ENCODE assay signal across 1 cellular context in the genomic region with DNA sequence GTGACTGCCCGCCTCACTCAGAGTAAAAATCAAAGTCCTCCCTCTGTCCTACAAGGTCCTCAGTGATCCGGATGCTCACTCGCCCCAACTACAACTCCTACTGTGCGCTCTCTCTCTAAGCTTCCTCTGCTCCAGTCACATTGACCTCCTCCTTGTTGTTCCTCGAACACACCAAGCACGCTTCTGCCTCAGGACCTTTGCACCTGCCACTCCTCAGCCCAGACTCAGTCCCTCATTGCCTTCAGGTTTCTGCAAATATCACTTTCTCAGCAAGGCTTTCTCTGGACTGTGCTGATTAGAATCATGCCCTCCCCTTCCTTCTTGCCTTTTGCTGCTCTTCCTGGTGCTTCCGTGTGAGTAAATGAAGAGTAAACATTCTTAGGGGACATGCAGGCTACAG.
TF ChIP-seq lines count a peak whose summit lies in the region.

No MANE protein-coding gene starts in this region.

TF ChIP-seq in HepG2, 621 proteins besides CTCF, POLR2A, EP300 and RAD21 (continued from another document):
- TF ChIP-seq, protein P1, sequence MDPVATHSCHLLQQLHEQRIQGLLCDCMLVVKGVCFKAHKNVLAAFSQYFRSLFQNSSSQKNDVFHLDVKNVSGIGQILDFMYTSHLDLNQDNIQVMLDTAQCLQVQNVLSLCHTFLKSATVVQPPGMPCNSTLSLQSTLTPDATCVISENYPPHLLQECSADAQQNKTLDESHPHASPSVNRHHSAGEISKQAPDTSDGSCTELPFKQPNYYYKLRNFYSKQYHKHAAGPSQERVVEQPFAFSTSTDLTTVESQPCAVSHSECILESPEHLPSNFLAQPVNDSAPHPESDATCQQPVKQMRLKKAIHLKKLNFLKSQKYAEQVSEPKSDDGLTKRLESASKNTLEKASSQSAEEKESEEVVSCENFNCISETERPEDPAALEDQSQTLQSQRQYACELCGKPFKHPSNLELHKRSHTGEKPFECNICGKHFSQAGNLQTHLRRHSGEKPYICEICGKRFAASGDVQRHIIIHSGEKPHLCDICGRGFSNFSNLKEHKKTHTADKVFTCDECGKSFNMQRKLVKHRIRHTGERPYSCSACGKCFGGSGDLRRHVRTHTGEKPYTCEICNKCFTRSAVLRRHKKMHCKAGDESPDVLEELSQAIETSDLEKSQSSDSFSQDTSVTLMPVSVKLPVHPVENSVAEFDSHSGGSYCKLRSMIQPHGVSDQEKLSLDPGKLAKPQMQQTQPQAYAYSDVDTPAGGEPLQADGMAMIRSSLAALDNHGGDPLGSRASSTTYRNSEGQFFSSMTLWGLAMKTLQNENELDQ (CRISPR knock-in tag; IDR thresholded peaks at IDR 0.05; ENCODE audit: borderline replicate concordance) = no peak
- TF ChIP-seq ZNF496 (CRISPR knock-in tag; IDR thresholded peaks at IDR 0.05; ENCODE audit: insufficient replicate concordance) = no peak
- TF ChIP-seq MTF2 (CRISPR knock-in tag; IDR thresholded peaks at IDR 0.05; ENCODE audit: borderline replicate concordance) = no peak
- TF ChIP-seq HBP1 (CRISPR knock-in tag; IDR thresholded peaks at IDR 0.05; ENCODE audit: low read depth) = no peak
- no peak for TF ChIP-seq ZFP36L2 (CRISPR knock-in tag; IDR thresholded peaks at IDR 0.05)
- TF ChIP-seq CHCHD3 (CRISPR knock-in tag; IDR thresholded peaks at IDR 0.05) = no peak
